25 cellular contexts compared by ENCODE assay signal in the genomic region with DNA sequence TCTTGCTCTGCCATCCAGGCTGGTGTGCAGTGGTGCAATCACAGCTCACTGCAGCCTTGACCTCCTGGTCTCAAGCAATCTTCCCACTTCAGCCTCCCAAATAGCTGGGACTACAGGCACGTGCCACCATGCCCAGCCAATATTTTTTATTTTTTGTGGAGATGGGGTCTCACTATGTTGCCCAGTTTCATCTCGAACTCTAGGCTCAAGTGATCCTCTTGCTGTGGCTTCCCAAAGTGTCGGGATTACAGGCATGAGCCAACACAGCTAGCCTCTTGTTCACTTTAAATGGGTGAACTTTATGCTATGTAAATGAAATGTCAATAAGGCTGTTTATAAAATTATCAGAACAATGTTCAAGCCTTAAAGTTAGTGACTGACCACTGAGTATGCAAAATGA. TPM values are rescaled to one million over a fixed set of nuclear protein-coding genes. Genes with fewer than 3 reads are reported as not detected.
A peak's percentile ranks its signal among the peaks of the same experiment; 100 is the strongest.
DNase-seq lines count a peak whose midpoint lies in the region; ATAC-seq and TF ChIP-seq lines count a peak whose summit lies in the region.
"Had no signal": no experiment of that assay in that cellular context is flagged by ENCODE, and none has a peak within 500 bp of the region (broad histone marks: within the 10 kb centered on the region; RNA-seq: fewer than 3 reads in every experiment).

No MANE protein-coding gene starts in this region.

- no peak for TF ChIP-seq POLR2A in tibial nerve (IDR thresholded peaks at IDR 0.05)

- H3K9me3 Mint-ChIP-seq in T-helper 2 cell treated with Interferon-gamma antibody and Interleukin-4, amounts not matched to agents 5 μg/mL and 100 μg/mL, for 36 hours: peaks cover 8% of the 10 kb centered on the region
- H3K9me3 Mint-ChIP-seq in CD4-positive, CD25-positive, alpha-beta regulatory T cell: peaks cover 0 to 2% (median 0%) of the 10 kb centered on the region in 7 donors
- H3K9me3 Mint-ChIP-seq in WTC11: peaks cover 18% of the 10 kb centered on the region
- H3K9me3 Mint-ChIP-seq in naive thymus-derived CD8-positive, alpha-beta T cell: no peaks in the 10 kb centered on the region

- no peak for TF ChIP-seq EP300 in tibial nerve (IDR thresholded peaks at IDR 0.05)

- H3K4me3 ChIP-seq in CD4-positive, CD25-positive, alpha-beta regulatory T cell (ENCODE audit: low read depth, low read length): no peak overlapping the region
- H3K4me3 ChIP-seq in tibial nerve: no peak overlapping the region
- H3K4me3 ChIP-seq: GM12878, MG63, SJCRH30 had no signal

- POLR2A ChIA-PET in WTC11 (lab: Charles Lee): interaction anchor here (0.5 kb wide), 1 partner anchor 306 kb away, joined by 4 read pairs; no protein-coding TSS in a partner anchor
- POLR2A ChIA-PET in naive thymus-derived CD8-positive, alpha-beta T cell (lab: Charles Lee): interaction anchor here (0.7 to 1.4 kb wide), 3 partner anchors 13 to 1683 kb away, joined by 3 to 5 read pairs (median 3); no protein-coding TSS in a partner anchor

- WGBS in tibial nerve, 2 donors: 84 to 90% methylated on average over 3 of the region's 3 CpGs

- DNase-seq in T-helper 2 cell treated with Interferon-gamma antibody and Interleukin-4, amounts not matched to agents 5 μg/mL and 100 μg/mL, for 36 hours (ENCODE audit: low spot score): no peak
- DNase-seq in T-helper 2 cell (no peak), WTC11 (ENCODE audit: low spot score) (no peak), tibial nerve (ENCODE audit: low spot score in 2 of 2) (no peak)
- no peak for DNase-seq in CD4-positive, CD25-positive, alpha-beta regulatory T cell
- DNase-seq in naive thymus-derived CD8-positive, alpha-beta T cell: no peak
- DNase-seq: DMS 273 treated with DMSO at 0.1 percent for 48 hours; DMS79; EL; GDM1; HCEC 1CT; KG1; MG63; NCI-H2029; NCI-H446; NCI-H526; NCI-H82; NK-92 treated with Interleukin-12 subunit alpha and Interleukin-12 subunit beta, amount 100 ng/mL, for 24 hours; PC-3; SJCRH30 had no signal

- no peaks in the 10 kb centered on the region for H3K27me3 ChIP-seq in CD4-positive, CD25-positive, alpha-beta regulatory T cell (ENCODE audit: control insufficient read depth, insufficient read depth, low read length)
- no peaks in the 10 kb centered on the region for H3K27me3 ChIP-seq in tibial nerve
- H3K27me3 ChIP-seq: MG63, SJCRH30 had no signal

- peaks cover 22% of the 10 kb centered on the region for H3K4me1 ChIP-seq in CD4-positive, CD25-positive, alpha-beta regulatory T cell (ENCODE audit: control insufficient read depth, insufficient read depth, low read length, poor library complexity, severe bottlenecking)
- H3K4me1 ChIP-seq in tibial nerve: no peaks in the 10 kb centered on the region
- H3K4me1 ChIP-seq: SJCRH30 had no signal

- no peaks in the 10 kb centered on the region for H3K27me3 Mint-ChIP-seq in T-helper 2 cell treated with Interferon-gamma antibody and Interleukin-4, amounts not matched to agents 5 μg/mL and 100 μg/mL, for 36 hours (ENCODE audit: low read depth)
- H3K27me3 Mint-ChIP-seq in CD4-positive, CD25-positive, alpha-beta regulatory T cell: no peaks in the 10 kb centered on the region
- H3K27me3 Mint-ChIP-seq in WTC11 (ENCODE audit: low read depth): no peaks in the 10 kb centered on the region
- no peaks in the 10 kb centered on the region for H3K27me3 Mint-ChIP-seq in naive thymus-derived CD8-positive, alpha-beta T cell

- CTCF ChIA-PET in WTC11 (lab: Charles Lee): no interaction called here

- TF ChIP-seq CTCF in WTC11 (IDR thresholded peaks at IDR 0.05) (no peak), tibial nerve (IDR thresholded peaks at IDR 0.05) (no peak)

- H3K27ac ChIP-seq in CD4-positive, CD25-positive, alpha-beta regulatory T cell (ENCODE audit: insufficient read depth, low read length, poor library complexity, severe bottlenecking): no peak overlapping the region
- H3K27ac ChIP-seq in tibial nerve: no peak overlapping the region
- H3K27ac ChIP-seq: 22Rv1, SJCRH30 had no signal

- H3K4me3 Mint-ChIP-seq in T-helper 2 cell treated with Interferon-gamma antibody and Interleukin-4, amounts not matched to agents 5 μg/mL and 100 μg/mL, for 36 hours: peak overlapping the region; percentile 21
- H3K4me3 Mint-ChIP-seq in CD4-positive, CD25-positive, alpha-beta regulatory T cell: no peak overlapping the region
- H3K4me3 Mint-ChIP-seq in WTC11: no peak overlapping the region
- H3K4me3 Mint-ChIP-seq in naive thymus-derived CD8-positive, alpha-beta T cell: no peak overlapping the region

- peaks cover 70% of the 10 kb centered on the region for H3K36me3 Mint-ChIP-seq in T-helper 2 cell treated with Interferon-gamma antibody and Interleukin-4, amounts not matched to agents 5 μg/mL and 100 μg/mL, for 36 hours (ENCODE audit: low read depth)
- peaks cover 13% of the 10 kb centered on the region for H3K36me3 Mint-ChIP-seq in CD4-positive, CD25-positive, alpha-beta regulatory T cell
- peaks cover 18% of the 10 kb centered on the region for H3K36me3 Mint-ChIP-seq in WTC11
- peaks cover under 1 to 22% (median 13%) of the 10 kb centered on the region in 3 donors for H3K36me3 Mint-ChIP-seq in naive thymus-derived CD8-positive, alpha-beta T cell

- H3K9me3 ChIP-seq in CD4-positive, CD25-positive, alpha-beta regulatory T cell (ENCODE audit: control insufficient read depth in 2 of 2, low read length in 2 of 2): no peaks in the 10 kb centered on the region
- H3K9me3 ChIP-seq in tibial nerve: no peaks in the 10 kb centered on the region
- H3K9me3 ChIP-seq: MG63, SJCRH30 had no signal

- peaks cover 54% of the 10 kb centered on the region for H3K4me1 Mint-ChIP-seq in T-helper 2 cell treated with Interferon-gamma antibody and Interleukin-4, amounts not matched to agents 5 μg/mL and 100 μg/mL, for 36 hours (ENCODE audit: low read depth)
- peaks cover 37 to 79% (median 60%) of the 10 kb centered on the region in 4 donors for H3K4me1 Mint-ChIP-seq in CD4-positive, CD25-positive, alpha-beta regulatory T cell
- H3K4me1 Mint-ChIP-seq in WTC11: peaks cover 31% of the 10 kb centered on the region
- H3K4me1 Mint-ChIP-seq in naive thymus-derived CD8-positive, alpha-beta T cell: peaks cover 31 to 80% (median 67%) of the 10 kb centered on the region in 4 donors

- peaks cover 5% of the 10 kb centered on the region for H3K36me3 ChIP-seq in CD4-positive, CD25-positive, alpha-beta regulatory T cell (ENCODE audit: control insufficient read depth, insufficient read depth, low read length)
- H3K36me3 ChIP-seq in tibial nerve: no peaks in the 10 kb centered on the region
- H3K36me3 ChIP-seq: MG63, SJCRH30 had no signal

- H3K27ac Mint-ChIP-seq in T-helper 2 cell treated with Interferon-gamma antibody and Interleukin-4, amounts not matched to agents 5 μg/mL and 100 μg/mL, for 36 hours: peak overlapping the region; percentile 17
- peak overlapping the region in 2 of 3 donors; percentile 52 to 53 for H3K27ac Mint-ChIP-seq in CD4-positive, CD25-positive, alpha-beta regulatory T cell
- H3K27ac Mint-ChIP-seq in WTC11: no peak overlapping the region
- H3K27ac Mint-ChIP-seq in naive thymus-derived CD8-positive, alpha-beta T cell: peak overlapping the region; percentile 61 to 93 (median 82)

- ATAC-seq in CD4-positive, CD25-positive, alpha-beta regulatory T cell (ENCODE audit: low read depth in 2 of 2): no peak
- ATAC-seq in WTC11: no peak
- ATAC-seq in naive thymus-derived CD8-positive, alpha-beta T cell: no peak
- no peak for ATAC-seq in GM18868 (IDR thresholded peaks at IDR 0.05; ENCODE audit: unreplicated experiment)
- ATAC-seq in GM19351 (IDR thresholded peaks at IDR 0.05; ENCODE audit: unreplicated experiment): no peak
- ATAC-seq: GM12878, PC-3, Right ventricle myocardium inferior had no signal

TF ChIP-seq in WTC11, 78 proteins besides CTCF, POLR2A, EP300 and RAD21:
- TF ChIP-seq ZNF317 (CRISPR knock-in tag; IDR thresholded peaks at IDR 0.05; ENCODE audit: borderline replicate concordance, low read depth) (no peak), ZNF121 (CRISPR knock-in tag; IDR thresholded peaks at IDR 0.05) (peak; percentile 87; the same call in 1 of the 2 replicates)

RNA-seq across cellular contexts. Expression of a gene that starts 37.1 kb away (rescaled TPM):
- 49.6 TPM for total RNA-seq in CD4-positive, CD25-positive, alpha-beta regulatory T cell
- polyA plus RNA-seq in CD4-positive, CD25-positive, alpha-beta regulatory T cell: 10 to 100 TPM; 25.0 to 70.7 (median 45.7) TPM
- total RNA-seq in WTC11 (2021): 1.2 to 1.7 TPM (median 1.4 TPM) in 3 replicates
- total RNA-seq in naive thymus-derived CD8-positive, alpha-beta T cell: 10 to 100 TPM; 28.7 to 34.1 TPM
- 10 to 100 TPM; 19.2 to 91.4 (median 71.1) TPM for polyA plus RNA-seq in naive thymus-derived CD8-positive, alpha-beta T cell
- 1 to 10 TPM in 2 of 4 donors, under 1 TPM in 2; 0.44 to 4.0 (median 1.4) TPM for total RNA-seq in tibial nerve
- total RNA-seq: PC-3, SJCRH30 had no signal

Comparison
In these comparisons a context has a peak if more than half of its experiments do, and no peak if none do; other contexts are left out.
1. RNA of a gene that starts 37.1 kb away (total RNA-seq): 49.6 TPM in CD4-positive, CD25-positive, alpha-beta regulatory T cell (single experiment) and 28.7 to 34.1 TPM in naive thymus-derived CD8-positive, alpha-beta T cell; 0.44 to 4.0 TPM in tibial nerve and 1.2 to 1.7 TPM in WTC11; every median in the first group is over 4 times any median in the second.